Comparison of ENCODE assay signal across 19 cellular contexts in genomic region chr10:120422459-120422858, GRCh38. TPM values are rescaled to one million over a fixed set of nuclear protein-coding genes. Genes with fewer than 3 reads are reported as not detected.
DNase-seq lines count a peak whose midpoint lies in the region; ATAC-seq, FAIRE-seq and TF ChIP-seq lines count a peak whose summit lies in the region.
"Had no signal": no experiment of that assay in that cellular context is flagged by ENCODE, and none has a peak within 500 bp of the region (broad histone marks: within the 10 kb centered on the region; RNA-seq: fewer than 3 reads in every experiment).

No MANE protein-coding gene starts in this region.

- peaks cover 11% of the 10 kb centered on the region for H3K27me3 Mint-ChIP-seq in MCF 10A (ENCODE audit: insufficient read depth, unreplicated experiment)
- H3K27me3 Mint-ChIP-seq: activated naive CD8-positive, alpha-beta T cell had no signal

- TF ChIP-seq POLR2A in breast epithelium (IDR thresholded peaks at IDR 0.05) = no peak

- CTCF ChIA-PET in MCF 10A (lab: Yijun Ruan, JAX) = interaction anchor here (0.6 to 5.6 kb wide), 40 partner anchors 10 to 1334 kb away, joined by 3 to 178 read pairs (median 4); no protein-coding TSS in a partner anchor

- no peak overlapping the region for H3K27ac ChIP-seq in breast epithelium
- H3K27ac ChIP-seq: 22Rv1, upper lobe of right lung had no signal

- POLR2A ChIA-PET in MCF 10A (lab: Yijun Ruan, JAX) = interaction anchor here (0.6 to 1.4 kb wide), 2 partner anchors 9 to 430 kb away, joined by 3 to 6 read pairs; no protein-coding TSS in a partner anchor

- H3K27me3 ChIP-seq in breast epithelium = no peaks in the 10 kb centered on the region
- peaks cover 5% of the 10 kb centered on the region for H3K27me3 ChIP-seq in adipocyte (replicated peaks; ENCODE audit: control insufficient read depth, insufficient read depth, low read length)
- H3K27me3 ChIP-seq: upper lobe of right lung had no signal

- no peak for FAIRE-seq in urothelium cell line (lab: Jason Lieb, UNC)
- FAIRE-seq: H1 had no signal

- no peaks in the 10 kb centered on the region for H3K36me3 ChIP-seq in breast epithelium
- H3K36me3 ChIP-seq in adipocyte (ENCODE audit: control insufficient read depth, insufficient read depth, low read length, severe bottlenecking) = no peaks in the 10 kb centered on the region
- H3K36me3 ChIP-seq: upper lobe of right lung had no signal

- H3K36me3 Mint-ChIP-seq in MCF 10A (ENCODE audit: insufficient read depth, unreplicated experiment) = no peaks in the 10 kb centered on the region
- H3K36me3 Mint-ChIP-seq: activated CD8-positive, alpha-beta memory T cell treated with anti-CD3 and anti-CD28 coated beads, Interleukin-2, amount 10 ng/mL, durations not matched to agents 7 days and 5 days; activated naive CD8-positive, alpha-beta T cell had no signal

- H3K9ac ChIP-seq in adipocyte (ENCODE audit: low read length) = no peak overlapping the region

- H3K4me3 ChIP-seq in breast epithelium (no peak overlapping the region), adipocyte (ENCODE audit: low read length) (no peak overlapping the region)
- H3K4me3 ChIP-seq: upper lobe of right lung had no signal

- H3K9me3 Mint-ChIP-seq in MCF 10A (ENCODE audit: unreplicated experiment) = no peaks in the 10 kb centered on the region
- H3K9me3 Mint-ChIP-seq: dendritic cell treated with granulocyte-macrophage colony-stimulating factor and Interleukin-4, amounts not matched to agents 40 ng/mL and 50 ng/mL, for 4 days had no signal

- DNase-seq in MCF 10A (ENCODE audit: unreplicated experiment) (peak; percentile 71), breast epithelium (ENCODE audit: low spot score in 2 of 2) (no peak), adipocyte (ENCODE audit: low read depth) (peak; percentile 87), glomerular visceral epithelial cell (ENCODE audit: extremely low spot score) (peak; percentile 91), urothelium cell line (ENCODE audit: low spot score) (peak; percentile 62), NCI-H2196 (lab: John Stamatoyannopoulos, UW; ENCODE audit: unreplicated experiment) (no peak), cortex of kidney (lab: John Stamatoyannopoulos, UW) (no peak)
- DNase-seq: activated CD8-positive, alpha-beta memory T cell treated with anti-CD3 and anti-CD28 coated beads, Interleukin-2, amount 10 ng/mL, durations not matched to agents 7 days and 5 days; DMS53; NCI-H1436; NCI-H526 treated with DMSO at 0.1 percent for 48 hours; SHP77; stimulated activated CD8-positive, alpha-beta memory T cell treated with anti-CD3 and anti-CD28 coated beads, Interleukin-4, amount 100 ng/mL, for 48 hours; upper lobe of right lung had no signal

- no peak overlapping the region for H3K27ac Mint-ChIP-seq in MCF 10A (ENCODE audit: low read depth, unreplicated experiment)
- H3K27ac Mint-ChIP-seq: activated CD8-positive, alpha-beta memory T cell treated with anti-CD3 and anti-CD28 coated beads, Interleukin-2, amount 10 ng/mL, durations not matched to agents 7 days and 5 days; activated naive CD8-positive, alpha-beta T cell; dendritic cell treated with granulocyte-macrophage colony-stimulating factor and Interleukin-4, amounts not matched to agents 40 ng/mL and 50 ng/mL, for 4 days had no signal

- H3K9me3 ChIP-seq in breast epithelium = no peaks in the 10 kb centered on the region
- peaks cover 6% of the 10 kb centered on the region for H3K9me3 ChIP-seq in adipocyte (ENCODE audit: control insufficient read depth, low read length)
- H3K9me3 ChIP-seq: upper lobe of right lung had no signal

- no peaks in the 10 kb centered on the region for H3K4me1 ChIP-seq in breast epithelium
- no peaks in the 10 kb centered on the region for H3K4me1 ChIP-seq in adipocyte (ENCODE audit: control insufficient read depth, insufficient read depth, low read length)
- H3K4me1 ChIP-seq: upper lobe of right lung had no signal

- no TSS peak for BruUV-seq in MCF 10A (replicated peaks; lab: Mats Ljungman, UMichigan)

- intact Hi-C loops in MCF 10A (cut with micrococcal nuclease) (loop anchor here (5.0 to 10.0 kb wide), 3 partner anchors 85 to 198 kb away; no protein-coding TSS in a partner anchor), breast epithelium (cut with DNase I; ENCODE audit: low total_unique reads) (no loop called here)

- no peak for ATAC-seq in HG03045 (IDR thresholded peaks at IDR 0.05; ENCODE audit: unreplicated experiment)
- ATAC-seq: activated CD8-positive, alpha-beta memory T cell treated with anti-CD3 and anti-CD28 coated beads, Interleukin-2, amount 10 ng/mL, durations not matched to agents 7 days and 5 days had no signal

- TF ChIP-seq CTCF in MCF 10A (IDR thresholded peaks at IDR 0.05; ENCODE audit: unreplicated experiment) (no peak), breast epithelium (IDR thresholded peaks at IDR 0.05) (no peak)

- H3K4me1 Mint-ChIP-seq in MCF 10A (ENCODE audit: insufficient read depth, unreplicated experiment) = peaks cover 26% of the 10 kb centered on the region
- H3K4me1 Mint-ChIP-seq: activated CD8-positive, alpha-beta memory T cell treated with anti-CD3 and anti-CD28 coated beads, Interleukin-2, amount 10 ng/mL, durations not matched to agents 7 days and 5 days had no signal

- no peak overlapping the region for H3K4me3 Mint-ChIP-seq in MCF 10A (ENCODE audit: unreplicated experiment)
- H3K4me3 Mint-ChIP-seq: activated CD8-positive, alpha-beta memory T cell treated with anti-CD3 and anti-CD28 coated beads, Interleukin-2, amount 10 ng/mL, durations not matched to agents 7 days and 5 days; activated naive CD8-positive, alpha-beta T cell; dendritic cell treated with granulocyte-macrophage colony-stimulating factor and Interleukin-4, amounts not matched to agents 40 ng/mL and 50 ng/mL, for 4 days had no signal

RNA-seq across cellular contexts. Expression of gene PLPP4, which starts 34.6 kb away (rescaled TPM):
- total RNA-seq in MCF 10A (2022) (0.86 and 1.3 TPM in 2 replicates), breast epithelium (not detected)
- total RNA-seq: activated CD8-positive, alpha-beta memory T cell treated with anti-CD3 and anti-CD28 coated beads, Interleukin-2, amount 10 ng/mL, durations not matched to agents 7 days and 5 days; H1 had no signal

Comparison
In these comparisons a context has a peak if more than half of its experiments do, and no peak if none do; other contexts are left out.
1. DNase-seq: peak in MCF 10A (single experiment), adipocyte (single experiment), glomerular visceral epithelial cell (single experiment) and urothelium cell line (single experiment); none in breast epithelium (0 of 2), NCI-H2196 (single experiment) and cortex of kidney (single experiment).